Comparison of ENCODE assay signal across 13 cellular contexts in the genomic region with DNA sequence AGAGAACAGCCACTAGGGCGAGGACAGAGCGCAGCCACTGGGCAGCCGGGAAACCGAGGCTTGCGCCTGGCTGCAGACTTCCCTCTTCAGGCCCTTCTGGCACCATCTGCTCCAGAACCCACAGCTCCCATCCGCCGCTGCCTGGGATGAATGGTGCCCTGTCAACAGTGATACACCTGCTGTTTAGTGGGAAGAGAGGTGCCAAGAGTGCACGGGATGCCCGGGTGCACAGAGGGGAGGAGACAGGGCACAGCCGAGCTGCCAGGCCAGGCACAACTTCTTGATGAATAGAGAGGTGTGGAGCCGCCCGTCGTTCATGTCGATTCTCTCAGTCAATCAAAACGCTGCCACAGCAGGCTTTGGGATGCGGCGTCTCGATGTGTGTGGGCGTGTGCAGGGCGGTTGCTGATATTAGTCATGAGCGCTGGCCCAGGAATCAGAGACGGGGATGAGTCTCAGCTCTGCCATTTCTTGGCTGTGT. TPM values are rescaled to one million over a fixed set of nuclear protein-coding genes. Genes with fewer than 3 reads are reported as not detected.
A peak's percentile ranks its signal among the peaks of the same experiment; 100 is the strongest.
DNase-seq lines count a peak whose midpoint lies in the region; ATAC-seq, FAIRE-seq and TF ChIP-seq lines count a peak whose summit lies in the region.
"Had no signal": no experiment of that assay in that cellular context is flagged by ENCODE, and none has a peak within 500 bp of the region (broad histone marks: within the 10 kb centered on the region; RNA-seq: fewer than 3 reads in every experiment).

No MANE protein-coding gene starts in this region.

- no peak overlapping the region for H3K27ac ChIP-seq in GM23248
- H3K27ac ChIP-seq: parathyroid adenoma, tibial artery had no signal

- no peak overlapping the region for H3K4me2 ChIP-seq in GM23248 (ENCODE audit: unreplicated experiment)

- H3K36me3 ChIP-seq in GM23248 (ENCODE audit: low read depth) = no peaks in the 10 kb centered on the region
- H3K36me3 ChIP-seq in mucosa of descending colon (ENCODE audit: low read depth) = no peaks in the 10 kb centered on the region
- H3K36me3 ChIP-seq: tibial artery had no signal

- H3K79me2 ChIP-seq in GM23248 (ENCODE audit: insufficient read depth) = no peaks in the 10 kb centered on the region
- H3K79me2 ChIP-seq: parathyroid adenoma had no signal

- no peaks in the 10 kb centered on the region for H3K27me3 ChIP-seq in GM23248 (replicated peaks; ENCODE audit: insufficient read depth)

- H4K20me1 ChIP-seq in GM23248 (ENCODE audit: insufficient read depth) = no peaks in the 10 kb centered on the region

- DNase-seq in GM23248 = peak; percentile 13
- DNase-seq in NCI-H2107 (lab: John Stamatoyannopoulos, UW) = peak; percentile 46
- DNase-seq in astrocyte of the spinal cord (ENCODE audit: low read depth, low spot score) = peak; percentile 52
- DNase-seq in mucosa of descending colon = peak in 2 of 3 donors; percentile 18 to 63
- DNase-seq in activated CD8-positive, alpha-beta memory T cell treated with anti-CD3 and anti-CD28 coated beads for 24 hours = no peak
- DNase-seq in activated gamma-delta T cell (lab: John Stamatoyannopoulos, UW) = no peak
- no peak for DNase-seq in GM19239 (ENCODE audit: insufficient read length, low spot score)
- DNase-seq in OCI-M2 (lab: John Stamatoyannopoulos, UW; ENCODE audit: unreplicated experiment) = no peak
- DNase-seq: activated CD8-positive, alpha-beta memory T cell treated with anti-CD3 and anti-CD28 coated beads, Interleukin-2, amount 50 U/mL, for 4 hours; central memory CD4-positive, alpha-beta T cell; left ventricle myocardium superior; tibial artery had no signal

- no peak for FAIRE-seq in GM19239 (lab: Jason Lieb, UNC)

- H3K4me1 ChIP-seq in GM23248 (ENCODE audit: insufficient read depth) = no peaks in the 10 kb centered on the region
- peaks cover 4% of the 10 kb centered on the region for H3K4me1 ChIP-seq in mucosa of descending colon (ENCODE audit: low read depth)
- H3K4me1 ChIP-seq: parathyroid adenoma had no signal

- H3K9ac ChIP-seq in GM23248 = no peak overlapping the region
- H3K9ac ChIP-seq: parathyroid adenoma had no signal

- H2AFZ ChIP-seq in GM23248 = no peak overlapping the region
- H2AFZ ChIP-seq: parathyroid adenoma had no signal

- no peaks in the 10 kb centered on the region for H3K9me2 ChIP-seq in GM23248 (ENCODE audit: insufficient read depth)

- peak; percentile 69 for ATAC-seq in mucosa of descending colon

- H3K4me3 ChIP-seq in GM23248 (no peak overlapping the region), astrocyte of the spinal cord (ENCODE audit: low read depth, low read length) (no peak overlapping the region), mucosa of descending colon (no peak overlapping the region)
- H3K4me3 ChIP-seq: tibial artery had no signal

- no peaks in the 10 kb centered on the region for H3F3A ChIP-seq in GM23248 (ENCODE audit: insufficient read depth)

- no peaks in the 10 kb centered on the region for H3K9me3 ChIP-seq in GM23248 (ENCODE audit: low read depth)
- H3K9me3 ChIP-seq in mucosa of descending colon = no peaks in the 10 kb centered on the region
- H3K9me3 ChIP-seq: tibial artery had no signal

- in situ Hi-C loops in GM23248 (cut with MboI) = no loop called here
- in situ Hi-C loops in astrocyte of the spinal cord (cut with HindIII; ENCODE audit: low sequenced_read_pairs) = no loop called here

- WGBS in GM23248 (ENCODE audit: low coverage in 1 of 2, low lambda C conversion rate in 2 of 2, missing lambda C conversion rate in 2 of 2), 2 experiments = 94% methylated on average over 21 to 22 of the region's 22 CpGs

- TF ChIP-seq CTCF in astrocyte of the spinal cord (IDR thresholded peaks at IDR 0.05; ENCODE audit: low read depth, low read length) (no peak), mucosa of descending colon (IDR thresholded peaks at IDR 0.05) (no peak)

- intact Hi-C loops in mucosa of descending colon (cut with DNase I, micrococcal nuclease) = no loop called here

RNA-seq across cellular contexts. Expression of a gene that starts 39.5 kb away (rescaled TPM):
- 17.6 and 23.5 TPM in 2 replicates for total RNA-seq in GM23248 (2014; rRNA removed; shearing (Covaris generic))
- 79.2 and 79.3 TPM in 2 replicates for polyA plus RNA-seq in GM23248 (2016; fragmentation: Nextera tagmentation; extraction: Ambion mirVana)
- 10 to 100 TPM in 2 of 3 donors, 1 to 10 TPM in 1; 8.5 to 65.3 (median 12.5) TPM for total RNA-seq in mucosa of descending colon

Comparison
In these comparisons a context has a peak if more than half of its experiments do, and no peak if none do; other contexts are left out.
1. DNase-seq: peak in GM23248 (single experiment), NCI-H2107 (single experiment), astrocyte of the spinal cord (single experiment) and mucosa of descending colon (2 of 3); none in activated CD8-positive, alpha-beta memory T cell treated with anti-CD3 and anti-CD28 coated beads for 24 hours (single experiment), activated gamma-delta T cell (single experiment), GM19239 (single experiment) and OCI-M2 (single experiment).